Comparison of ENCODE assay signal across 31 cellular contexts in the genomic region with DNA sequence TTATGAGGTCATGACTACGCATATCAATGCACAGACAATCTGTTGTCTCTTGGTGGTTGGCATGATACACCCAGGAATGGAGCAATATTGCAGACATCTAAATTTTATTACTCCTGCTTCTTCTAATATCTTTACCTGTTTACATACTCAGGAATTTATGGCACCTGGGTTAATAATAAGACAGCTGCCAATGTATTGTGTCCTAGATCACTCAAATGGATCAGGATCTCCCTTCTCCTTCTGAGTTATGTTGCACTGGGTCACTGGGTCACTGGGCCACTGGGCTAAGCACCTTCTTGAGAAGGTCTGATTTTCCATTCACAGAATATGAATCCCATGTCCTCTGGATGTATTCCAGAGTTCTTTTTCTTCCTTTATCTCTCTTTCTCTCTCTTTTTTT.
"Had no signal": no experiment of that assay in that cellular context is flagged by ENCODE, and none has a peak within 500 bp of the region (broad histone marks: within the 10 kb centered on the region; RNA-seq: fewer than 3 reads in every experiment).

No MANE protein-coding gene starts in this region.

- H3K4me3 ChIP-seq: coronary artery, dorsolateral prefrontal cortex had no signal

- DNase-seq: activated B cell treated with CpG ODN at 0.5 μM for 24 hours; activated CD4-positive, alpha-beta T cell treated with anti-CD3 and anti-CD28 coated beads for 48 hours; activated CD4-positive, alpha-beta T cell treated with anti-CD3 and anti-CD28 coated beads, Interleukin-2, amount 50 U/mL, for 1 hour; activated CD4-positive, alpha-beta T cell treated with anti-CD3 and anti-CD28 coated beads, Interleukin-2, amount 50 U/mL, for 48 hours; activated CD8-positive, alpha-beta memory T cell treated with anti-CD3 and anti-CD28 coated beads for 24 hours; activated CD8-positive, alpha-beta T cell treated with anti-CD3 and anti-CD28 coated beads for 36 hours; activated effector memory CD4-positive, alpha-beta T cell treated with anti-CD3 and anti-CD28 coated beads, Interleukin-2, amount 50 U/mL, for 16 hours; activated naive CD4-positive, alpha-beta T cell treated with anti-CD3 and anti-CD28 coated beads, Interleukin-2, amount 10 ng/mL, durations not matched to agents 7 days and 5 days; activated naive CD8-positive, alpha-beta T cell treated with anti-CD3 and anti-CD28 coated beads, Interleukin-2, amount 10 ng/mL, durations not matched to agents 7 days and 5 days; activated T-cell treated with anti-CD3 and anti-CD28 coated beads, Interleukin-2, amount 50 U/mL, for 48 hours; brain microvascular endothelial cell; dorsolateral prefrontal cortex; effector memory CD4-positive, alpha-beta T cell; endodermal cell; head of caudate nucleus; T-helper 1 cell; T-helper 17 cell; T1000; WERI-Rb-1 had no signal

- H3K4me1 Mint-ChIP-seq: activated B cell treated with CpG ODN at 0.5 μM for 24 hours; activated naive CD8-positive, alpha-beta T cell treated with anti-CD3 and anti-CD28 coated beads, Interleukin-2, amount 10 ng/mL, durations not matched to agents 7 days and 5 days; central memory CD8-positive, alpha-beta T cell; endodermal cell; T-helper 17 cell had no signal

- H3K27ac Mint-ChIP-seq: activated B cell treated with CpG ODN at 0.5 μM for 24 hours; activated CD8-positive, alpha-beta T cell treated with anti-CD3 and anti-CD28 coated beads for 36 hours; activated naive CD4-positive, alpha-beta T cell treated with anti-CD3 and anti-CD28 coated beads, Interleukin-2, amount 10 ng/mL, durations not matched to agents 7 days and 5 days; activated naive CD4-positive, alpha-beta T cell treated with anti-CD3 and anti-CD28 coated beads, Interleukin-2, amount 50 U/mL, for 72 hours; activated naive CD8-positive, alpha-beta T cell treated with anti-CD3 and anti-CD28 coated beads, Interleukin-2, amount 10 ng/mL, durations not matched to agents 7 days and 5 days; activated T-helper 1 cell treated with anti-CD3 and anti-CD28 coated beads, Interleukin-12 subunit alpha, Interleukin-12 subunit beta, Interleukin-2, Interleukin-4 antibody, amounts not matched to agents 30 ng/mL and 10 ng/mL and 1 ng/mL, durations not matched to agents 14 hours and 24 hours and 36 hours; activated T-helper 2 cell treated with anti-CD3 and anti-CD28 coated beads, Interferon-gamma antibody, Interleukin-2, Interleukin-4, amounts not matched to agents 10 μg/mL and 5 μg/mL and 100 μg/mL, durations not matched to agents 14 hours and 24 hours and 36 hours; dendritic cell treated with granulocyte-macrophage colony-stimulating factor and Interleukin-4, amounts not matched to agents 40 ng/mL and 50 ng/mL, for 4 days; endodermal cell; T-helper 17 cell; T-helper 2 cell treated with Interferon-gamma antibody and Interleukin-4, amounts not matched to agents 5 μg/mL and 100 μg/mL, for 36 hours had no signal

- H3K4me3 Mint-ChIP-seq: activated B cell treated with CpG ODN at 0.5 μM for 24 hours; activated CD8-positive, alpha-beta T cell treated with anti-CD3 and anti-CD28 coated beads for 36 hours; activated naive CD4-positive, alpha-beta T cell treated with anti-CD3 and anti-CD28 coated beads, Interleukin-2, amount 10 ng/mL, durations not matched to agents 7 days and 5 days; activated naive CD8-positive, alpha-beta T cell treated with anti-CD3 and anti-CD28 coated beads, Interleukin-2, amount 10 ng/mL, durations not matched to agents 7 days and 5 days; activated T-helper 1 cell treated with anti-CD3 and anti-CD28 coated beads, Interleukin-12 subunit alpha, Interleukin-12 subunit beta, Interleukin-2, Interleukin-4 antibody, amounts not matched to agents 30 ng/mL and 10 ng/mL and 1 ng/mL, durations not matched to agents 14 hours and 24 hours and 36 hours; central memory CD8-positive, alpha-beta T cell; dendritic cell treated with granulocyte-macrophage colony-stimulating factor and Interleukin-4, amounts not matched to agents 40 ng/mL and 50 ng/mL, for 4 days; endodermal cell; T-helper 17 cell; T-helper 2 cell treated with Interferon-gamma antibody and Interleukin-4, amounts not matched to agents 5 μg/mL and 100 μg/mL, for 36 hours had no signal

- H3K36me3 ChIP-seq: brain microvascular endothelial cell, WERI-Rb-1 had no signal

- FAIRE-seq: astrocyte, bronchial epithelial cell, frontal cortex had no signal

- H3K27me3 ChIP-seq: brain microvascular endothelial cell, dorsolateral prefrontal cortex had no signal

- ATAC-seq: activated CD4-positive, CD25-positive, alpha-beta regulatory T cell treated with anti-CD3 and anti-CD28 coated beads, Interleukin-2, amount 50 U/mL, for 24 hours; activated CD8-positive, alpha-beta T cell treated with anti-CD3 and anti-CD28 coated beads for 36 hours; activated naive CD4-positive, alpha-beta T cell treated with anti-CD3 and anti-CD28 coated beads, Interleukin-2, amount 50 U/mL, for 72 hours; esophagus mucosa; T-helper 17 cell had no signal

- H3K27me3 Mint-ChIP-seq: activated B cell treated with CpG ODN at 0.5 μM for 24 hours; dendritic cell treated with granulocyte-macrophage colony-stimulating factor and Interleukin-4, amounts not matched to agents 40 ng/mL and 50 ng/mL, for 4 days; T-helper 17 cell had no signal

- H3K27ac ChIP-seq: brain microvascular endothelial cell, coronary artery, dorsolateral prefrontal cortex, WERI-Rb-1 had no signal

- H3K9me3 Mint-ChIP-seq: activated CD8-positive, alpha-beta T cell treated with anti-CD3 and anti-CD28 coated beads for 36 hours; central memory CD8-positive, alpha-beta T cell; dendritic cell treated with granulocyte-macrophage colony-stimulating factor and Interleukin-4, amounts not matched to agents 40 ng/mL and 50 ng/mL, for 4 days had no signal
